ENCODE assay signal across 8 cellular contexts in genomic region chr19:12052571-12053169, GRCh38. TPM values are rescaled to one million over a fixed set of nuclear protein-coding genes. Genes with fewer than 3 reads are reported as not detected.
DNase-seq lines count a peak whose midpoint lies in the region; ATAC-seq and TF ChIP-seq lines count a peak whose summit lies in the region.

Gene ZNF878, minus strand, starts transcription at chr19:12052961. Its CDS starts 160 bp downstream, at chr19:12052801.

- H3K9me3 ChIP-seq in psoas muscle, result peaks cover 3% of the 10 kb centered on the region

- DNase-seq in EH (ENCODE audit: low read depth) (peak; percentile 93), LNCaP clone FGC (ENCODE audit: low read depth) (peak; percentile 82), SKM-1 (lab: John Stamatoyannopoulos, UW; ENCODE audit: unreplicated experiment) (peak; percentile 94), astrocyte of the spinal cord (ENCODE audit: low read depth, low spot score) (peak; percentile 83), hypothalamus (lab: John Stamatoyannopoulos, UW) (peak; percentile 7 to 93 (median 77)), psoas muscle (peak; percentile 85 to 88), NCI-H2107 treated with DMSO at 0.1 percent for 48 hours (lab: John Stamatoyannopoulos, UW; ENCODE audit: unreplicated experiment) (no peak)

- H3K36me3 ChIP-seq in psoas muscle (ENCODE audit: insufficient read depth in 1 of 2, low read depth in 1 of 2), result no peaks in the 10 kb centered on the region

- whole genome bisulfite sequencing in psoas muscle, 3 donors, result 0 to 1% (median 0%) methylated on average over 23 to 39 of the region's 39 CpGs

- intact Hi-C loops in psoas muscle (cut with DNase I), result no loop called here

- H3K27ac ChIP-seq in psoas muscle, result peak within 1 kb of the TSS; percentile 49

- peak within 1 kb of the TSS; percentile 62 for H3K4me3 ChIP-seq in LNCaP clone FGC (ENCODE audit: low read depth, low read length)
- peak within 1 kb of the TSS; percentile 65 for H3K4me3 ChIP-seq in astrocyte of the spinal cord (ENCODE audit: low read depth, low read length)
- peak within 1 kb of the TSS; percentile 71 for H3K4me3 ChIP-seq in psoas muscle

- in situ Hi-C loops in astrocyte of the spinal cord (cut with HindIII; ENCODE audit: low sequenced_read_pairs), result no loop called here

- peaks cover 6% of the 10 kb centered on the region for H3K4me1 ChIP-seq in psoas muscle

- H3K27me3 ChIP-seq in psoas muscle (ENCODE audit: insufficient read depth in 3 of 3, low read length in 2 of 3), result no peaks in the 10 kb centered on the region

- 0 out of 2 replicates have a peak, but pooled peaks have one; percentile 21 for TF ChIP-seq CTCF in LNCaP clone FGC (IDR thresholded peaks at IDR 0.05; ENCODE audit: control insufficient read depth, extremely low read depth, insufficient read depth)
- TF ChIP-seq CTCF in astrocyte of the spinal cord (IDR thresholded peaks at IDR 0.05; ENCODE audit: low read depth, low read length), result peak; percentile 14
- no peak for TF ChIP-seq CTCF in psoas muscle (IDR thresholded peaks at IDR 0.05)

- peak; percentile 76 for ATAC-seq in GM21786 (IDR thresholded peaks at IDR 0.05; ENCODE audit: unreplicated experiment)
- peak; percentile 99 for ATAC-seq in psoas muscle

RNA-seq across cellular contexts. Expression of gene ZNF878, which starts in this region (rescaled TPM):
- not detected for total RNA-seq in psoas muscle
- under 1 TPM in 2 of 3 donors, not detected in 1; 0.03 TPM for polyA plus RNA-seq in psoas muscle

Comparison
In these comparisons a context has a peak if more than half of its experiments do, and no peak if none do; other contexts are left out.
1. Peak in DNase-seq, ATAC-seq, H3K4me3 ChIP-seq and H3K27ac ChIP-seq in psoas muscle; RNA of the gene not detected or under 1 TPM.